ENCODE assay signal across 8 cellular contexts in the genomic region with DNA sequence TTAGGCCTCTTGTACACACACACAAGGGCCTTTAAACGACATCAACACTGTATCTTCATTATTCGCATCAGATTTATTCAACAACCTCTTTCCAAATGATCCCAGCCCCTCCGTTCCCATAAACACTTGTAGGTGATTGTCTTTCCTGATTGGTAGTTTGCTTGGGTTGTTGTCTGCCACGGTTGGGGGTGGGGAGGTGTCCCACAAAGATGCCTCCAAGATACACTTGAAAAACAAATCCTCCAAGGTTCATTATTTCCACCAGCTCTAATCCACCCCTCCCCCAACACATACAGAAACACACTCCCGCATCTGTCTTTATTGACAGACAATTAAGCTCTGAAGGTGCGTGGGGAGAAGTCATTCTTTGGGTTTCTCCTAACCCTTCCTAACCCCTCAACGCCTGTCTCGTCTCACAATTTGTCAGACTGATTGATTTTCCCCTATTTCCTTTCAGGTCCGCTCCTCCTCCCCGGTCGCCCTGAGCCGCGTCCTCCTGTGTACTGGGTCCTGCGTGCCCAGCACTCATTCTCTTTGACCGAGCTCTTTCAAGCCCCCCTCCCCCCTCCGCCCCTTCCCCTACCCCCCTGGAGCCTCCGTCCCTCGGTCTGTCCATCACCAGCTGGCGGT. TPM values are rescaled to one million over a fixed set of nuclear protein-coding genes. Genes with fewer than 3 reads are reported as not detected.
A peak's percentile ranks its signal among the peaks of the same experiment; 100 is the strongest.
DNase-seq lines count a peak whose midpoint lies in the region; ATAC-seq and TF ChIP-seq lines count a peak whose summit lies in the region.

No MANE protein-coding gene starts in this region.

- peaks cover 57% of the 10 kb centered on the region for H3K4me1 ChIP-seq in CD8-positive, alpha-beta T cell (ENCODE audit: insufficient read depth, low read length)
- H3K4me1 ChIP-seq in KMS-11 (ENCODE audit: low read depth, poor library complexity, severe bottlenecking) (peaks cover 65% of the 10 kb centered on the region), fibroblast of lung (ENCODE audit: control insufficient read depth, extremely low read depth, insufficient read depth, low read length) (peaks cover 9% of the 10 kb centered on the region)

- H3K79me2 ChIP-seq in KMS-11 (ENCODE audit: insufficient read depth, low read depth) (peaks cover 82% of the 10 kb centered on the region), fibroblast of lung (ENCODE audit: control insufficient read depth, insufficient read depth, low read length) (peaks cover 54% of the 10 kb centered on the region)

- H3K4me3 Mint-ChIP-seq in CD8-positive, alpha-beta T cell, result peak overlapping the region; percentile 88
- H3K4me3 Mint-ChIP-seq in activated CD8-positive, alpha-beta T cell treated with anti-CD3 and anti-CD28 coated beads for 36 hours, result peak overlapping the region; percentile 87
- H3K4me3 Mint-ChIP-seq in nephron, result peak overlapping the region; percentile 86 to 95 (median 88)

- CTCF ChIA-PET in CD8-positive, alpha-beta T cell (lab: Charles Lee), result interaction anchor here (1.2 to 1.9 kb wide), 3 partner anchors 9 to 75 kb away, joined by 4 read pairs; no protein-coding TSS in a partner anchor
- CTCF ChIA-PET in activated CD8-positive, alpha-beta T cell treated with anti-CD3 and anti-CD28 coated beads for 36 hours (lab: Charles Lee), result interaction anchor here (0.8 to 4.1 kb wide), 2 partner anchors 21 to 25 kb away, joined by 3 to 33 read pairs; no protein-coding TSS in a partner anchor

- H3K27me3 ChIP-seq in CD8-positive, alpha-beta T cell (ENCODE audit: insufficient read depth, low read length), result no peaks in the 10 kb centered on the region
- H3K27me3 ChIP-seq in KMS-11 (ENCODE audit: insufficient read depth, low read depth) (no peaks in the 10 kb centered on the region), fibroblast of lung (ENCODE audit: control insufficient read depth, insufficient read depth, low read length) (no peaks in the 10 kb centered on the region)

- no peak for TF ChIP-seq CTCF in CD8-positive, alpha-beta T cell (IDR thresholded peaks at IDR 0.05)
- TF ChIP-seq CTCF in KMS-11 (conservative IDR thresholded peaks at IDR 0.05; ENCODE audit: low read depth, low read length) (no peak), fibroblast of lung (conservative IDR thresholded peaks at IDR 0.05 in 1 of 2, IDR thresholded peaks at IDR 0.05 in 1 of 2; ENCODE audit: low read depth in 1 of 2, low read length in 2 of 2) (no peak), nephron (IDR thresholded peaks at IDR 0.05; ENCODE audit: unreplicated experiment in 3 of 3) (no peak)
- TF ChIP-seq CTCF in activated CD8-positive, alpha-beta T cell treated with anti-CD3 and anti-CD28 coated beads for 36 hours (IDR thresholded peaks at IDR 0.05), result no peak

- no peaks in the 10 kb centered on the region for H3K9me3 ChIP-seq in CD8-positive, alpha-beta T cell (ENCODE audit: low read length)
- no peaks in the 10 kb centered on the region for H3K9me3 ChIP-seq in fibroblast of lung (ENCODE audit: control insufficient read depth, insufficient read depth, low read depth, low read length)

- H2AFZ ChIP-seq in KMS-11 (ENCODE audit: low read depth) (no peak overlapping the region), fibroblast of lung (ENCODE audit: low read length) (no peak overlapping the region)

- no peaks in the 10 kb centered on the region for H3K27me3 Mint-ChIP-seq in CD8-positive, alpha-beta T cell (ENCODE audit: low read depth)
- no peaks in the 10 kb centered on the region for H3K27me3 Mint-ChIP-seq in activated CD8-positive, alpha-beta T cell treated with anti-CD3 and anti-CD28 coated beads for 36 hours
- no peaks in the 10 kb centered on the region for H3K27me3 Mint-ChIP-seq in nephron (ENCODE audit: low read depth)

- peak overlapping the region; percentile 98 for H3K4me2 ChIP-seq in KMS-11
- H3K4me2 ChIP-seq in fibroblast of lung (ENCODE audit: extremely low read depth, insufficient read depth, low read length), result peak overlapping the region; percentile 90

- H3K36me3 ChIP-seq in CD8-positive, alpha-beta T cell (ENCODE audit: insufficient read depth, low read length), result no peaks in the 10 kb centered on the region
- H3K36me3 ChIP-seq in KMS-11 (ENCODE audit: insufficient read depth), result 0 out of 2 replicates have a peak, but pooled peaks cover 3% of the 10 kb centered on the region
- H3K36me3 ChIP-seq in fibroblast of lung (ENCODE audit: control insufficient read depth, insufficient read depth, low read length), result no peaks in the 10 kb centered on the region

- H3K9ac ChIP-seq in KMS-11 (peak overlapping the region; percentile 27; the same call in 1 of the 2 replicates), fibroblast of lung (ENCODE audit: insufficient read depth, low read length) (peak overlapping the region; percentile 85)

- peak overlapping the region; percentile 60 for H3K27ac ChIP-seq in CD8-positive, alpha-beta T cell (ENCODE audit: low read depth, low read length)
- H3K27ac ChIP-seq in KMS-11 (peak overlapping the region; percentile 33), fibroblast of lung (ENCODE audit: insufficient read depth, low read length) (peak overlapping the region; percentile 83)

- POLR2A ChIA-PET in CD8-positive, alpha-beta T cell (lab: Charles Lee), result interaction anchor here (1.0 to 2.3 kb wide), 4 partner anchors 8 to 250 kb away, joined by 3 to 8 read pairs (median 4); a partner anchor contains a TSS
- POLR2A ChIA-PET in activated CD8-positive, alpha-beta T cell treated with anti-CD3 and anti-CD28 coated beads for 36 hours (lab: Charles Lee), result interaction anchor here (1.2 to 1.5 kb wide), 2 partner anchors 14 to 76 kb away, joined by 3 to 4 read pairs; no protein-coding TSS in a partner anchor

- peaks cover 2% of the 10 kb centered on the region; the same call in 1 of the 2 replicates for H4K20me1 ChIP-seq in KMS-11 (ENCODE audit: insufficient read depth)
- peaks cover 7% of the 10 kb centered on the region for H4K20me1 ChIP-seq in fibroblast of lung (ENCODE audit: control insufficient read depth, extremely low read depth, insufficient read depth, low read length)

- peaks cover 65% of the 10 kb centered on the region for H3K4me1 Mint-ChIP-seq in CD8-positive, alpha-beta T cell (ENCODE audit: low read depth)
- peaks cover 50% of the 10 kb centered on the region for H3K4me1 Mint-ChIP-seq in activated CD8-positive, alpha-beta T cell treated with anti-CD3 and anti-CD28 coated beads for 36 hours (ENCODE audit: low read depth)
- H3K4me1 Mint-ChIP-seq in nephron, result peaks cover 51% of the 10 kb centered on the region

- peak overlapping the region; percentile 64 for H3K4me3 ChIP-seq in CD8-positive, alpha-beta T cell (ENCODE audit: low read depth, low read length)
- H3K4me3 ChIP-seq in KMS-11 (IDR thresholded peaks at IDR 0.05; ENCODE audit: insufficient read depth, low read depth, low read length) (no peak overlapping the region), fibroblast of lung (replicated peaks in 1 of 4; ENCODE audit: control extremely low read depth in 1 of 4, insufficient read depth in 1 of 4, low read depth in 3 of 4, low read length in 4 of 4) (peak overlapping the region; percentile 35 to 96 (median 66))

- DNase-seq in CD8-positive, alpha-beta T cell, result peak in 4 of 7 experiments; percentile 13 to 53 (median 22)
- DNase-seq in activated CD8-positive, alpha-beta T cell treated with anti-CD3 and anti-CD28 coated beads for 36 hours, result peak; percentile 42
- DNase-seq in fibroblast of lung (ENCODE audit: low read depth in 2 of 2), result peak in 1 of 2 donors; percentile 16
- DNase-seq in GOT3 (lab: John Stamatoyannopoulos, UW), result no peak
- DNase-seq in NCI-H345 (lab: John Stamatoyannopoulos, UW), result no peak

- intact Hi-C loops in CD8-positive, alpha-beta T cell (cut with DNase I, micrococcal nuclease), result loop anchor here (2.0 to 10.0 kb wide), 6 partner anchors 14 to 1841 kb away; a partner anchor contains a TSS
- intact Hi-C loops in activated CD8-positive, alpha-beta T cell treated with anti-CD3 and anti-CD28 coated beads for 36 hours (cut with micrococcal nuclease), result no loop called here

- peaks cover 35% of the 10 kb centered on the region for H3K36me3 Mint-ChIP-seq in CD8-positive, alpha-beta T cell
- peaks cover 35% of the 10 kb centered on the region for H3K36me3 Mint-ChIP-seq in activated CD8-positive, alpha-beta T cell treated with anti-CD3 and anti-CD28 coated beads for 36 hours (ENCODE audit: low read depth)
- H3K36me3 Mint-ChIP-seq in nephron (ENCODE audit: low read depth), result peaks cover 20% of the 10 kb centered on the region

- H3K9me3 Mint-ChIP-seq in CD8-positive, alpha-beta T cell, result no peaks in the 10 kb centered on the region
- H3K9me3 Mint-ChIP-seq in activated CD8-positive, alpha-beta T cell treated with anti-CD3 and anti-CD28 coated beads for 36 hours, result no peaks in the 10 kb centered on the region
- no peaks in the 10 kb centered on the region for H3K9me3 Mint-ChIP-seq in nephron

- peak overlapping the region; percentile 88 for H3K27ac Mint-ChIP-seq in CD8-positive, alpha-beta T cell
- peak overlapping the region; percentile 83 for H3K27ac Mint-ChIP-seq in activated CD8-positive, alpha-beta T cell treated with anti-CD3 and anti-CD28 coated beads for 36 hours
- H3K27ac Mint-ChIP-seq in nephron, result peak overlapping the region; percentile 58 to 95 (median 77)

- peak; percentile 0 for ATAC-seq in CD8-positive, alpha-beta T cell
- ATAC-seq in activated CD8-positive, alpha-beta T cell treated with anti-CD3 and anti-CD28 coated beads for 36 hours, result peak; percentile 1
- ATAC-seq in HG02840 (IDR thresholded peaks at IDR 0.05; ENCODE audit: low FRiP score, unreplicated experiment), result no peak

RNA-seq across cellular contexts. Expression of a gene that starts 1.4 kb away (rescaled TPM):
- 100 to 1,000 TPM; 176 to 181 TPM for total RNA-seq in CD8-positive, alpha-beta T cell
- total RNA-seq in activated CD8-positive, alpha-beta T cell treated with anti-CD3 and anti-CD28 coated beads for 36 hours, result 10 to 100 TPM; 75.2 to 75.8 TPM
- 56.5 and 83.4 TPM in 2 replicates for total RNA-seq in fibroblast of lung
- 61.5 and 70.4 TPM in 2 replicates for polyA plus RNA-seq in fibroblast of lung
- polyA plus RNA-seq in fibroblast of lung (2012), result 60.8 and 66.5 TPM in 2 replicates
- 42.6 and 70.4 TPM in 2 replicates for polyA minus RNA-seq in fibroblast of lung (ENCODE audit: low replicate concordance)

Comparison
In these comparisons a context has a peak if more than half of its experiments do, and no peak if none do; other contexts are left out.
1. DNase-seq: peak in CD8-positive, alpha-beta T cell (4 of 7) and activated CD8-positive, alpha-beta T cell treated with anti-CD3 and anti-CD28 coated beads for 36 hours (single experiment); none in GOT3 (single experiment) and NCI-H345 (single experiment).
2. H3K27ac ChIP-seq: peak in every context shown above with its lines; median percentile 83 in fibroblast of lung; 60 in CD8-positive, alpha-beta T cell; 33 in KMS-11.
3. Peak in every context shown above with its lines, with median percentiles within 50 percentile points of each other: H3K27ac Mint-ChIP-seq and H3K4me3 Mint-ChIP-seq.